Comparison of ENCODE assay signal across 10 cellular contexts in genomic region chr2:69781321-69782248, GRCh38. TPM values are rescaled to one million over a fixed set of nuclear protein-coding genes. Genes with fewer than 3 reads are reported as not detected.
A peak's percentile ranks its signal among the peaks of the same experiment; 100 is the strongest.
DNase-seq lines count a peak whose midpoint lies in the region; ATAC-seq and TF ChIP-seq lines count a peak whose summit lies in the region.
"Had no signal": no experiment of that assay in that cellular context is flagged by ENCODE, and none has a peak within 500 bp of the region (broad histone marks: within the 10 kb centered on the region; RNA-seq: fewer than 3 reads in every experiment).

No MANE protein-coding gene starts in this region.

- TF ChIP-seq CTCF in body of pancreas (IDR thresholded peaks at IDR 0.05), result no peak
- no peak for TF ChIP-seq CTCF in psoas muscle (IDR thresholded peaks at IDR 0.05)
- TF ChIP-seq CTCF in testis (IDR thresholded peaks at IDR 0.05), result no peak
- TF ChIP-seq CTCF in ovary (IDR thresholded peaks at IDR 0.05), result no peak

- ATAC-seq in GM19463 (IDR thresholded peaks at IDR 0.05; ENCODE audit: unreplicated experiment), result peak; percentile 85
- peak; percentile 70 for ATAC-seq in body of pancreas
- peak in 2 of 4 donors; percentile 38 to 54 for ATAC-seq in psoas muscle
- ATAC-seq: activated T-helper 17 cell treated with anti-CD3 and anti-CD28 coated beads, Interleukin-2, amount 50 U/mL, for 72 hours had no signal

- H3K4me1 ChIP-seq in body of pancreas, result peaks cover 90% of the 10 kb centered on the region
- peaks cover 28% of the 10 kb centered on the region for H3K4me1 ChIP-seq in psoas muscle
- H3K4me1 ChIP-seq in testis, result no peaks in the 10 kb centered on the region
- peaks cover 7% of the 10 kb centered on the region for H3K4me1 ChIP-seq in ovary (ENCODE audit: insufficient read depth)

- H3K36me3 ChIP-seq in body of pancreas (replicated peaks in 1 of 2; ENCODE audit: insufficient read depth in 1 of 2, low read depth in 2 of 2) (no peaks in the 10 kb centered on the region), psoas muscle (ENCODE audit: insufficient read depth in 1 of 2, low read depth in 1 of 2) (peaks cover 0 to 3% of the 10 kb centered on the region in 2 donors), testis (ENCODE audit: low read depth, missing control alignments) (no peaks in the 10 kb centered on the region), ovary (no peaks in the 10 kb centered on the region)

- WGBS in body of pancreas, 2 donors, result 8 to 15% methylated on average over 5 of the region's 5 CpGs
- WGBS in psoas muscle, 3 donors, result 32 to 41% (median 36%) methylated on average over 5 of the region's 5 CpGs
- 48% methylated on average over 5 of the region's 5 CpGs for WGBS in testis, 2 donors
- 15 to 34% (median 17%) methylated on average over 5 of the region's 5 CpGs for WGBS in ovary, 3 donors

- TF ChIP-seq POLR2A in body of pancreas (IDR thresholded peaks at IDR 0.05) (no peak), testis (IDR thresholded peaks at IDR 0.05) (no peak), ovary (IDR thresholded peaks at IDR 0.05) (no peak)

- H3K27me3 ChIP-seq in body of pancreas, result no peaks in the 10 kb centered on the region
- H3K27me3 ChIP-seq in psoas muscle (ENCODE audit: insufficient read depth in 3 of 3, low read length in 2 of 3), result no peaks in the 10 kb centered on the region
- H3K27me3 ChIP-seq in testis, result no peaks in the 10 kb centered on the region
- H3K27me3 ChIP-seq in ovary, result no peaks in the 10 kb centered on the region

- H3K4me3 ChIP-seq in body of pancreas, result no peak overlapping the region
- H3K4me3 ChIP-seq in psoas muscle, result no peak overlapping the region
- no peak overlapping the region for H3K4me3 ChIP-seq in testis
- H3K4me3 ChIP-seq in ovary, result no peak overlapping the region

- intact Hi-C loops in body of pancreas (cut with DNase I) (no loop called here), psoas muscle (cut with DNase I) (no loop called here), testis (cut with DNase I; ENCODE audit: low total_unique reads) (no loop called here), ovary (cut with DNase I) (no loop called here)

- DNase-seq in LoVo (ENCODE audit: low spot score) (peak; percentile 75), body of pancreas (peak; percentile 66 to 84 (median 76)), psoas muscle (no peak), hepatic stellate cell (ENCODE audit: low spot score) (no peak), testis (no peak), ovary (no peak), anterior cingulate cortex (lab: John Stamatoyannopoulos, UW) (no peak)
- DNase-seq: hypothalamus had no signal

- H3K9me3 ChIP-seq in body of pancreas, result no peaks in the 10 kb centered on the region
- no peaks in the 10 kb centered on the region for H3K9me3 ChIP-seq in psoas muscle
- H3K9me3 ChIP-seq in testis, result no peaks in the 10 kb centered on the region
- H3K9me3 ChIP-seq in ovary, result no peaks in the 10 kb centered on the region

- H3K27ac ChIP-seq in body of pancreas (peak overlapping the region; percentile 53 to 76 (median 70)), psoas muscle (peak overlapping the region; percentile 33), testis (no peak overlapping the region), ovary (no peak overlapping the region)

- TF ChIP-seq EP300 in ovary (IDR thresholded peaks at IDR 0.05), result no peak

RNA-seq across cellular contexts. Expression of gene ANXA4, which starts 39.7 kb away (rescaled TPM):
- 100 to 1,000 TPM; 382 to 399 TPM for total RNA-seq in body of pancreas
- 10 to 100 TPM; 19.4 to 29.0 (median 23.4) TPM for total RNA-seq in psoas muscle
- polyA plus RNA-seq in psoas muscle, result 10 to 100 TPM; 13.2 to 17.0 (median 13.2) TPM
- total RNA-seq in testis, result 10 to 100 TPM; 27.1 to 30.2 TPM
- polyA plus RNA-seq in testis (ENCODE audit: insufficient read depth, low read depth, low replicate concordance), result 71.2 TPM
- 10 to 100 TPM; 25.4 to 89.7 (median 77.1) TPM for total RNA-seq in ovary
- 10 to 100 TPM; 43.4 to 71.8 TPM for polyA plus RNA-seq in ovary

RNA-seq across cellular contexts. Expression of gene GMCL1, which starts 47.9 kb away (rescaled TPM):
- total RNA-seq in body of pancreas (10 to 100 TPM; 16.1 to 31.6 TPM), psoas muscle (1 to 10 TPM; 3.0 to 4.1 (median 3.1) TPM), testis (10 to 100 TPM; 19.9 to 27.6 TPM), ovary (10 to 100 TPM in 6 of 7 donors, 1 to 10 TPM in 1; 9.4 to 13.8 (median 12.2) TPM)
- polyA plus RNA-seq in psoas muscle (1 to 10 TPM; 1.3 to 2.9 (median 2.0) TPM), testis (ENCODE audit: insufficient read depth, low read depth, low replicate concordance) (30.5 TPM), ovary (1 to 10 TPM; 6.9 to 9.1 TPM)

Comparison
In these comparisons a context has a peak if more than half of its experiments do, and no peak if none do; other contexts are left out.
1. DNase-seq: peak in LoVo (single experiment) and body of pancreas (4 of 4); none in psoas muscle (0 of 2), hepatic stellate cell (single experiment), testis (single experiment), ovary (0 of 5) and anterior cingulate cortex (0 of 58).
2. H3K27ac ChIP-seq: peak in body of pancreas (4 of 4) and psoas muscle (single experiment); none in testis (0 of 2) and ovary (0 of 2).
3. RNA of gene ANXA4, which starts 39.7 kb away (total RNA-seq): 382 to 399 TPM in body of pancreas; 25.4 to 89.7 TPM in ovary, 27.1 to 30.2 TPM in testis and 19.4 to 29.0 TPM in psoas muscle; every median in the first group is over 4 times any median in the second.